In the genomic region with DNA sequence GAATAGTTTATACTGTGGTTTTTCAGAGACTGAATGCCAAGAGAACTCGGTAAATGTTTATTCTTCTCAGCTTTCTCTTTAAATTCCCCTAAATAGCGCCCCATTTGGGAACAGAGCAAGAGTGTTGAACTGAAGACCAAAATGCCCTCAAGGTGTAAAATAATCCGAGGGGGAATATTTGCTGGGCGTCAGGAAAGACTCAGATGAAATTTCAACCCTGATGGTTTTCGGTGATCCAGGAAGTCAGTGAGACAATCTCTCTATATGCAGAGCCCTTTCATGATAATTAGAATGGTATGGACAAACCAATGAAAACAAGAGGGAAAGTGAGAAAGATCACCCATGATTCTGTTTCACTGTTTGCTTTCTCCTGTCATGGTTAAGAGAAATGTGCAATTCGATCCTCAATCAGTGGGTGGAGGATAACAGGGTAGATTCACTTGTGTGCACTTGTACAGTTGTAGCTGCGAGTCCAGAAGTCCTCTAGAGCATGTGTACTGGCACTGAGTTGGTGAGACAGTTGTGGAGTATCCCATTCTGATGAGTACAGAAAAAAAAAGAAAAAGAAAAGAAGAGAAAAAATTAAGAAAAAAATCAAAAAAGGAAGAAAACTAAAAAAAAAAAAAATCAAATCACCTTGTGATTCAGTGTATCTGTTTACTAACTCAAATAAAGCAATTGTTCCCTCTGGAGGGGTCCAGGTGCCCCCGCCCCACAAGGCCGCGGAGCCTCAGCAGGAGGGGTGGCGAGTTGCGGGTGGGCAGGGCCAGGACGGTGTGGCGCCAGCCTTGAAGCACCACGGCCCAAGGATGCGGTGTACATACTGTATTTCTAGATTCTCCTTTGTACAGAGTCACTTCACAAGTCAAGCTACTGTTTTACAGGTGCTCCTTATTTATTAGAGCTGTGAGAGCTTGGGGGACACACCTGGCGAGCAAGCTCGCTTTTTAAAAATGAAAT, we compare ENCODE assay signal across 11 cellular contexts.
DNase-seq lines count a peak whose midpoint lies in the region; ATAC-seq and TF ChIP-seq lines count a peak whose summit lies in the region.
"Had no signal": no experiment of that assay in that cellular context is flagged by ENCODE, and none has a peak within 500 bp of the region (broad histone marks: within the 10 kb centered on the region; RNA-seq: fewer than 3 reads in every experiment).

No MANE protein-coding gene starts in this region.

- no peaks in the 10 kb centered on the region for H3K27me3 Mint-ChIP-seq in stimulated activated naive CD8-positive, alpha-beta T cell treated with anti-CD3 and anti-CD28 coated beads, Interleukin-15, Interleukin-2, amounts not matched to agents 100 ng/mL and 50 ng/mL, for 24 hours
- peaks cover 7% of the 10 kb centered on the region for H3K27me3 Mint-ChIP-seq in stimulated activated naive CD8-positive, alpha-beta T cell treated with anti-CD3 and anti-CD28 coated beads, Interleukin-15, amount 100 ng/mL, for 72 hours
- H3K27me3 Mint-ChIP-seq in chondrocyte (ENCODE audit: low read depth) = peaks cover 4% of the 10 kb centered on the region

- TF ChIP-seq CTCF in chondrocyte (IDR thresholded peaks at IDR 0.05) = peak; percentile 29
- no peak for TF ChIP-seq CTCF in esophagus muscularis mucosa (IDR thresholded peaks at IDR 0.05)

- H3K27ac ChIP-seq in urinary bladder (ENCODE audit: low read depth) = peak overlapping the region; percentile 19
- H3K27ac ChIP-seq in esophagus muscularis mucosa (replicated peaks in 1 of 4) = no peak overlapping the region

- no peaks in the 10 kb centered on the region for H3K9me3 Mint-ChIP-seq in stimulated activated naive CD8-positive, alpha-beta T cell treated with anti-CD3 and anti-CD28 coated beads, Interleukin-15, Interleukin-2, amounts not matched to agents 100 ng/mL and 50 ng/mL, for 24 hours
- no peaks in the 10 kb centered on the region for H3K9me3 Mint-ChIP-seq in stimulated activated naive CD8-positive, alpha-beta T cell treated with anti-CD3 and anti-CD28 coated beads, Interleukin-15, amount 100 ng/mL, for 72 hours
- H3K9me3 Mint-ChIP-seq in chondrocyte (ENCODE audit: low read depth) = no peaks in the 10 kb centered on the region

- H3K36me3 Mint-ChIP-seq in stimulated activated naive CD8-positive, alpha-beta T cell treated with anti-CD3 and anti-CD28 coated beads, Interleukin-15, Interleukin-2, amounts not matched to agents 100 ng/mL and 50 ng/mL, for 24 hours (ENCODE audit: low read depth) = no peaks in the 10 kb centered on the region
- H3K36me3 Mint-ChIP-seq in chondrocyte (ENCODE audit: low read depth) = no peaks in the 10 kb centered on the region
- H3K36me3 Mint-ChIP-seq: CD4-positive, CD25-positive, alpha-beta regulatory T cell had no signal

- no peaks in the 10 kb centered on the region for H3K9me3 ChIP-seq in esophagus muscularis mucosa

- intact Hi-C loops in esophagus muscularis mucosa (cut with DNase I) = loop anchor here (10.0 kb wide), 1 partner anchor 194 kb away; no protein-coding TSS in a partner anchor

- TF ChIP-seq POLR2A in esophagus muscularis mucosa (IDR thresholded peaks at IDR 0.05; ENCODE audit: low read depth) = no peak

- peak overlapping the region; percentile 3 for H3K27ac Mint-ChIP-seq in stimulated activated naive CD8-positive, alpha-beta T cell treated with anti-CD3 and anti-CD28 coated beads, Interleukin-15, Interleukin-2, amounts not matched to agents 100 ng/mL and 50 ng/mL, for 24 hours
- H3K27ac Mint-ChIP-seq in stimulated activated naive CD8-positive, alpha-beta T cell treated with anti-CD3 and anti-CD28 coated beads, Interleukin-15, amount 100 ng/mL, for 72 hours = no peak overlapping the region
- H3K27ac Mint-ChIP-seq in chondrocyte (ENCODE audit: unreplicated experiment) = peak overlapping the region; percentile 91
- H3K27ac Mint-ChIP-seq: CD4-positive, CD25-positive, alpha-beta regulatory T cell had no signal

- H3K4me1 ChIP-seq in urinary bladder (ENCODE audit: insufficient read depth) (no peaks in the 10 kb centered on the region), esophagus muscularis mucosa (peaks cover 19 to 28% (median 24%) of the 10 kb centered on the region in 4 donors)

- peaks cover 43% of the 10 kb centered on the region for H3K4me1 Mint-ChIP-seq in stimulated activated naive CD8-positive, alpha-beta T cell treated with anti-CD3 and anti-CD28 coated beads, Interleukin-15, Interleukin-2, amounts not matched to agents 100 ng/mL and 50 ng/mL, for 24 hours (ENCODE audit: low read depth)
- peaks cover 55% of the 10 kb centered on the region for H3K4me1 Mint-ChIP-seq in stimulated activated naive CD8-positive, alpha-beta T cell treated with anti-CD3 and anti-CD28 coated beads, Interleukin-15, amount 100 ng/mL, for 72 hours
- peaks cover 40% of the 10 kb centered on the region for H3K4me1 Mint-ChIP-seq in chondrocyte (ENCODE audit: low read depth)

- DNase-seq in stimulated activated naive CD8-positive, alpha-beta T cell treated with anti-CD3 and anti-CD28 coated beads, Interleukin-15, amount 100 ng/mL, for 72 hours = no peak
- peak; percentile 51 to 68 for DNase-seq in NCI-H526 (lab: John Stamatoyannopoulos, UW)
- DNase-seq in chondrocyte (ENCODE audit: low spot score) = no peak
- no peak for DNase-seq in esophagus muscularis mucosa (ENCODE audit: extremely low spot score)
- DNase-seq: aorta; CD4-positive, CD25-positive, alpha-beta regulatory T cell; foreskin melanocyte had no signal

- no peaks in the 10 kb centered on the region for H3K27me3 ChIP-seq in esophagus muscularis mucosa

- 78% methylated on average over 18 of the region's 18 CpGs for WGBS in urinary bladder
- WGBS in esophagus muscularis mucosa = 86% methylated on average over 18 of the region's 18 CpGs

- TF ChIP-seq EP300 in esophagus muscularis mucosa (IDR thresholded peaks at IDR 0.05) = no peak

- peak overlapping the region; percentile 12 for H3K4me3 Mint-ChIP-seq in stimulated activated naive CD8-positive, alpha-beta T cell treated with anti-CD3 and anti-CD28 coated beads, Interleukin-15, Interleukin-2, amounts not matched to agents 100 ng/mL and 50 ng/mL, for 24 hours
- H3K4me3 Mint-ChIP-seq in stimulated activated naive CD8-positive, alpha-beta T cell treated with anti-CD3 and anti-CD28 coated beads, Interleukin-15, amount 100 ng/mL, for 72 hours = peak overlapping the region in 1 of 2 donors; percentile 63
- H3K4me3 Mint-ChIP-seq in chondrocyte (ENCODE audit: unreplicated experiment) = peak overlapping the region; percentile 65

- H3K36me3 ChIP-seq in urinary bladder (ENCODE audit: insufficient read depth) (no peaks in the 10 kb centered on the region), esophagus muscularis mucosa (no peaks in the 10 kb centered on the region)

- ATAC-seq in stimulated activated naive CD8-positive, alpha-beta T cell treated with anti-CD3 and anti-CD28 coated beads, Interleukin-15, amount 100 ng/mL, for 72 hours = no peak
- ATAC-seq in HG02981 (IDR thresholded peaks at IDR 0.05; ENCODE audit: unreplicated experiment) = no peak
- ATAC-seq in GM18870 (IDR thresholded peaks at IDR 0.05; ENCODE audit: unreplicated experiment) = no peak

- H3K4me3 ChIP-seq in urinary bladder (ENCODE audit: low read depth, low read length) (no peak overlapping the region), esophagus muscularis mucosa (no peak overlapping the region)

Comparison
In these comparisons a context has a peak if more than half of its experiments do, and no peak if none do; other contexts are left out.
1. H3K27ac Mint-ChIP-seq: peak in stimulated activated naive CD8-positive, alpha-beta T cell treated with anti-CD3 and anti-CD28 coated beads, Interleukin-15, Interleukin-2, amounts not matched to agents 100 ng/mL and 50 ng/mL, for 24 hours (single experiment) and chondrocyte (single experiment); none in stimulated activated naive CD8-positive, alpha-beta T cell treated with anti-CD3 and anti-CD28 coated beads, Interleukin-15, amount 100 ng/mL, for 72 hours (0 of 2).
2. DNase-seq: peak in NCI-H526 (2 of 2); none in stimulated activated naive CD8-positive, alpha-beta T cell treated with anti-CD3 and anti-CD28 coated beads, Interleukin-15, amount 100 ng/mL, for 72 hours (0 of 2), chondrocyte (single experiment) and esophagus muscularis mucosa (single experiment).